In genomic region chr6:21180800-21181337, GRCh38 we compare ENCODE assay signal across 21 cellular contexts.
DNase-seq lines count a peak whose midpoint lies in the region; ATAC-seq and TF ChIP-seq lines count a peak whose summit lies in the region.
"Had no signal": no experiment of that assay in that cellular context is flagged by ENCODE, and none has a peak within 500 bp of the region (broad histone marks: within the 10 kb centered on the region; RNA-seq: fewer than 3 reads in every experiment).

No MANE protein-coding gene starts in this region.

- in situ Hi-C loops in brain microvascular endothelial cell (cut with HindIII; ENCODE audit: low pct_ligation_motif_present, low sequenced_read_pairs): no loop called here

- no peaks in the 10 kb centered on the region for H3K27me3 ChIP-seq in DND-41 (ENCODE audit: insufficient read depth, low read length, poor library complexity)
- no peaks in the 10 kb centered on the region for H3K27me3 ChIP-seq in GM23338 (ENCODE audit: insufficient read depth)
- no peaks in the 10 kb centered on the region for H3K27me3 ChIP-seq in brain microvascular endothelial cell (replicated peaks)
- H3K27me3 ChIP-seq: BE2C had no signal

- H3K9me3 ChIP-seq in DND-41 (ENCODE audit: insufficient read depth, low read length, severe bottlenecking): no peaks in the 10 kb centered on the region
- H3K9me3 ChIP-seq: BE2C, Caco-2, HAP-1 had no signal

- ATAC-seq in DND-41 (ENCODE audit: insufficient read depth, low read depth) (0 out of 3 replicates have a peak, but pooled peaks have one; percentile 24), GM23338 (no peak), HG02970 (IDR thresholded peaks at IDR 0.05; ENCODE audit: low FRiP score, unreplicated experiment) (no peak)
- no peak for ATAC-seq in activated T-helper 17 cell treated with anti-CD3 and anti-CD28 coated beads, Interleukin-2, amount 50 U/mL, for 72 hours (replicated peaks)
- peak in 1 of 2 donors; percentile 10 for ATAC-seq in stimulated activated naive B cell treated with anti-CD40 and anti-IgM and Interleukin-4, amounts not matched to agents 10 μg/mL and 1 μg/mL and 100 μg/mL, for 72 hours (replicated peaks)

- TF ChIP-seq CTCF in DND-41 (IDR thresholded peaks at IDR 0.05; ENCODE audit: borderline replicate concordance, extremely low read depth, low read length, poor library complexity, severe bottlenecking) (no peak), GM23338 (conservative IDR thresholded peaks at IDR 0.05; ENCODE audit: low read depth in 2 of 2) (no peak), brain microvascular endothelial cell (IDR thresholded peaks at IDR 0.05; ENCODE audit: low read depth, low read length, missing control alignments) (no peak)

- H3K36me3 ChIP-seq in DND-41 (ENCODE audit: insufficient read depth, low read length): no peaks in the 10 kb centered on the region
- peaks cover 5% of the 10 kb centered on the region; the same call in 1 of the 2 replicates for H3K36me3 ChIP-seq in GM23338 (ENCODE audit: insufficient read depth)
- H3K36me3 ChIP-seq in brain microvascular endothelial cell (replicated peaks): no peaks in the 10 kb centered on the region
- H3K36me3 ChIP-seq: BE2C, HAP-1 had no signal

- no peaks in the 10 kb centered on the region for H3K9me2 ChIP-seq in GM23338 (ENCODE audit: insufficient read depth)

- peaks cover 28% of the 10 kb centered on the region for H3K4me1 Mint-ChIP-seq in GM23338
- no peaks in the 10 kb centered on the region for H3K4me1 Mint-ChIP-seq in activated T-helper 17 cell treated with anti-CD3 and anti-CD28 coated beads, Interleukin-2, amount 50 U/mL, for 72 hours
- H3K4me1 Mint-ChIP-seq in stimulated activated naive B cell treated with anti-CD40 and anti-IgM and Interleukin-4, amounts not matched to agents 10 μg/mL and 1 μg/mL and 100 μg/mL, for 72 hours: peaks cover 2 to 6% of the 10 kb centered on the region in 2 donors
- H3K4me1 Mint-ChIP-seq: CD8-positive, alpha-beta memory T cell; IgD-negative memory B cell had no signal

- no peak overlapping the region for H3K9ac ChIP-seq in DND-41 (ENCODE audit: low read depth, low read length)

- DNase-seq in DND-41: no peak
- no peak for DNase-seq in GM23338 (ENCODE audit: low spot score)
- no peak for DNase-seq in stimulated activated naive B cell treated with anti-CD40 and anti-IgM and Interleukin-4, amounts not matched to agents 10 μg/mL and 1 μg/mL and 100 μg/mL, for 72 hours
- no peak for DNase-seq in activated CD4-positive, alpha-beta T cell treated with anti-CD3 and anti-CD28 coated beads, Interleukin-2, amount 50 U/mL, for 4 hours
- no peak for DNase-seq in brain microvascular endothelial cell
- DNase-seq: ACHN; BE2C; C1 segment of cervical spinal cord; Caco-2; CD8-positive, alpha-beta memory T cell; DMS153; DMS79; GF-D8; Karpas-422; KBM-7 had no signal

- H3K36me3 Mint-ChIP-seq in GM23338 (ENCODE audit: low read depth): peaks cover 28% of the 10 kb centered on the region
- peaks cover 6% of the 10 kb centered on the region for H3K36me3 Mint-ChIP-seq in activated T-helper 17 cell treated with anti-CD3 and anti-CD28 coated beads, Interleukin-2, amount 50 U/mL, for 72 hours (ENCODE audit: low read depth)
- H3K36me3 Mint-ChIP-seq in stimulated activated naive B cell treated with anti-CD40 and anti-IgM and Interleukin-4, amounts not matched to agents 10 μg/mL and 1 μg/mL and 100 μg/mL, for 72 hours: peaks cover 4 to 18% of the 10 kb centered on the region in 2 donors

- H3K9me3 Mint-ChIP-seq in GM23338: peaks cover 21% of the 10 kb centered on the region
- H3K9me3 Mint-ChIP-seq in activated T-helper 17 cell treated with anti-CD3 and anti-CD28 coated beads, Interleukin-2, amount 50 U/mL, for 72 hours: no peaks in the 10 kb centered on the region
- H3K9me3 Mint-ChIP-seq in stimulated activated naive B cell treated with anti-CD40 and anti-IgM and Interleukin-4, amounts not matched to agents 10 μg/mL and 1 μg/mL and 100 μg/mL, for 72 hours: peaks cover 0 to 1% of the 10 kb centered on the region in 2 donors

- H3K4me2 ChIP-seq in DND-41 (ENCODE audit: insufficient read depth, low read length) (no peak overlapping the region), GM23338 (no peak overlapping the region)

- H4K20me1 ChIP-seq in DND-41 (ENCODE audit: insufficient read depth, low read length) (no peaks in the 10 kb centered on the region), GM23338 (replicated peaks; ENCODE audit: insufficient read depth) (no peaks in the 10 kb centered on the region)

- peak overlapping the region; percentile 73; the same call in 1 of the 2 replicates for H3K27ac Mint-ChIP-seq in GM23338
- peak overlapping the region; percentile 29 for H3K27ac Mint-ChIP-seq in activated T-helper 17 cell treated with anti-CD3 and anti-CD28 coated beads, Interleukin-2, amount 50 U/mL, for 72 hours
- H3K27ac Mint-ChIP-seq in stimulated activated naive B cell treated with anti-CD40 and anti-IgM and Interleukin-4, amounts not matched to agents 10 μg/mL and 1 μg/mL and 100 μg/mL, for 72 hours: peak overlapping the region; percentile 81
- H3K27ac Mint-ChIP-seq: CD4-positive, CD25-positive, alpha-beta regulatory T cell; IgD-negative memory B cell had no signal

- H2AFZ ChIP-seq in DND-41 (ENCODE audit: low read depth, low read length) (no peak overlapping the region), GM23338 (no peak overlapping the region)

- H3K79me2 ChIP-seq in DND-41 (ENCODE audit: insufficient read depth, low read length) (no peaks in the 10 kb centered on the region), GM23338 (replicated peaks; ENCODE audit: insufficient read depth) (no peaks in the 10 kb centered on the region)

- peaks cover 4% of the 10 kb centered on the region for H3K27me3 Mint-ChIP-seq in GM23338 (ENCODE audit: insufficient read depth, low read depth, poor library complexity)
- H3K27me3 Mint-ChIP-seq in activated T-helper 17 cell treated with anti-CD3 and anti-CD28 coated beads, Interleukin-2, amount 50 U/mL, for 72 hours: no peaks in the 10 kb centered on the region
- no peaks in the 10 kb centered on the region for H3K27me3 Mint-ChIP-seq in stimulated activated naive B cell treated with anti-CD40 and anti-IgM and Interleukin-4, amounts not matched to agents 10 μg/mL and 1 μg/mL and 100 μg/mL, for 72 hours
- H3K27me3 Mint-ChIP-seq: CD4-positive, CD25-positive, alpha-beta regulatory T cell; CD8-positive, alpha-beta memory T cell; IgD-negative memory B cell had no signal

- H3F3A ChIP-seq in GM23338 (replicated peaks; ENCODE audit: low read depth): no peaks in the 10 kb centered on the region; the same call in 1 of the 2 replicates

- H3K4me3 Mint-ChIP-seq in GM23338: no peak overlapping the region
- H3K4me3 Mint-ChIP-seq in activated T-helper 17 cell treated with anti-CD3 and anti-CD28 coated beads, Interleukin-2, amount 50 U/mL, for 72 hours: no peak overlapping the region
- H3K4me3 Mint-ChIP-seq in stimulated activated naive B cell treated with anti-CD40 and anti-IgM and Interleukin-4, amounts not matched to agents 10 μg/mL and 1 μg/mL and 100 μg/mL, for 72 hours: no peak overlapping the region
- H3K4me3 Mint-ChIP-seq: CD4-positive, CD25-positive, alpha-beta regulatory T cell; CD8-positive, alpha-beta memory T cell; IgD-negative memory B cell had no signal

- H3K27ac ChIP-seq in DND-41 (ENCODE audit: low read length) (no peak overlapping the region), GM23338 (ENCODE audit: low read depth) (no peak overlapping the region), brain microvascular endothelial cell (no peak overlapping the region)
- H3K27ac ChIP-seq: HL-60 had no signal

- peaks cover 12% of the 10 kb centered on the region for H3K4me1 ChIP-seq in DND-41 (ENCODE audit: insufficient read depth, low read length)
- peaks cover 36% of the 10 kb centered on the region for H3K4me1 ChIP-seq in GM23338 (ENCODE audit: insufficient read depth)
- H3K4me1 ChIP-seq: Caco-2 had no signal

- H3K4me3 ChIP-seq in DND-41 (ENCODE audit: low read depth in 1 of 2, low read length in 2 of 2) (no peak overlapping the region), GM23338 (no peak overlapping the region), brain microvascular endothelial cell (ENCODE audit: low read depth, low read length) (no peak overlapping the region)
- H3K4me3 ChIP-seq: HAP-1 had no signal

TF ChIP-seq in GM23338, 12 proteins besides CTCF, POLR2A, EP300 and RAD21 (continues in another document):
- TF ChIP-seq REST (IDR thresholded peaks at IDR 0.05; ENCODE audit: unreplicated experiment) (no peak), ZNF331 (CRISPR knock-in tag; IDR thresholded peaks at IDR 0.05; ENCODE audit: low read depth) (no peak), CREB1 (CRISPR knock-in tag; IDR thresholded peaks at IDR 0.05; ENCODE audit: low read depth) (no peak), POLR2AphosphoS5 (IDR thresholded peaks at IDR 0.05; ENCODE audit: low read depth) (no peak), JUNB (IDR thresholded peaks at IDR 0.05; ENCODE audit: unreplicated experiment) (no peak), NANOG (IDR thresholded peaks at IDR 0.05; ENCODE audit: borderline replicate concordance) (no peak), ZNF114 (CRISPR knock-in tag; IDR thresholded peaks at IDR 0.05) (no peak), EZH2 (IDR thresholded peaks at IDR 0.05; ENCODE audit: low read depth, unreplicated experiment) (no peak)

Comparison
In these comparisons a context has a peak if more than half of its experiments do, and no peak if none do; other contexts are left out.
1. H3K27ac Mint-ChIP-seq: peak in every context shown above with its lines; median percentile 81 in stimulated activated naive B cell treated with anti-CD40 and anti-IgM and Interleukin-4, amounts not matched to agents 10 μg/mL and 1 μg/mL and 100 μg/mL, for 72 hours; 73 in GM23338; 29 in activated T-helper 17 cell treated with anti-CD3 and anti-CD28 coated beads, Interleukin-2, amount 50 U/mL, for 72 hours.